In genomic region chr17:46877466-46877865, GRCh38 we compare ENCODE assay signal across 26 cellular contexts. TPM values are rescaled to one million over a fixed set of nuclear protein-coding genes. Genes with fewer than 3 reads are reported as not detected.
DNase-seq lines count a peak whose midpoint lies in the region; ATAC-seq, FAIRE-seq and TF ChIP-seq lines count a peak whose summit lies in the region.
"Had no signal": no experiment of that assay in that cellular context is flagged by ENCODE, and none has a peak within 500 bp of the region (broad histone marks: within the 10 kb centered on the region; RNA-seq: fewer than 3 reads in every experiment).

No MANE protein-coding gene starts in this region.

- 0 out of 20 replicates have a peak overlapping the region, but pooled peaks of 1 of the 10 experiments have one; percentile 14 for H3K4me3 ChIP-seq in BLaER1 treated with 17β-estradiol and CSF1 and Interleukin-3, amounts not matched to agents 10 nM and 100 nM
- no peak overlapping the region for H3K4me3 ChIP-seq in CD8-positive, alpha-beta T cell (ENCODE audit: low read depth, low read length)
- no peak overlapping the region for H3K4me3 ChIP-seq in H7 (ENCODE audit: insufficient read depth, low read depth, low read length)
- H3K4me3 ChIP-seq: cardiac muscle cell, dorsolateral prefrontal cortex, gastrocnemius medialis, GM23248, prostate gland, transverse colon had no signal

- no peak for TF ChIP-seq CTCF in CD8-positive, alpha-beta T cell (IDR thresholded peaks at IDR 0.05)

- no peaks in the 10 kb centered on the region for H3K27me3 Mint-ChIP-seq in CD8-positive, alpha-beta T cell (ENCODE audit: low read depth)
- peaks cover 1% of the 10 kb centered on the region for H3K27me3 Mint-ChIP-seq in activated naive CD8-positive, alpha-beta T cell treated with anti-CD3 and anti-CD28 coated beads, Interleukin-2, amount 10 ng/mL, durations not matched to agents 7 days and 5 days
- no peaks in the 10 kb centered on the region for H3K27me3 Mint-ChIP-seq in activated T-helper 2 cell treated with anti-CD3 and anti-CD28 coated beads, Interferon-gamma antibody, Interleukin-2, Interleukin-4, amounts not matched to agents 10 μg/mL and 5 μg/mL and 100 μg/mL, durations not matched to agents 14 hours and 24 hours and 36 hours (ENCODE audit: low read depth)
- H3K27me3 Mint-ChIP-seq: T-cell had no signal

- no peaks in the 10 kb centered on the region for H3K36me3 ChIP-seq in BLaER1 treated with 17β-estradiol and CSF1 and Interleukin-3, amounts not matched to agents 10 nM and 100 nM
- H3K36me3 ChIP-seq in CD8-positive, alpha-beta T cell (ENCODE audit: insufficient read depth, low read length): no peaks in the 10 kb centered on the region
- no peaks in the 10 kb centered on the region; the same call in 1 of the 2 replicates for H3K36me3 ChIP-seq in H7 (replicated peaks; ENCODE audit: control insufficient read depth, insufficient read depth, low read length)
- H3K36me3 ChIP-seq: cardiac muscle cell, gastrocnemius medialis, prostate gland, transverse colon had no signal

- H3K4me2 ChIP-seq in BLaER1 treated with 17β-estradiol and CSF1 and Interleukin-3, amounts not matched to agents 10 nM and 100 nM: peak overlapping the region; percentile 37 to 97 (median 71)
- H3K4me2 ChIP-seq: KMS-11 had no signal

- peak overlapping the region in 4 of 11 experiments; percentile 4 to 58 (median 47); a peak in 5 of 22 replicates for H3K9ac ChIP-seq in BLaER1 treated with 17β-estradiol and CSF1 and Interleukin-3, amounts not matched to agents 10 nM and 100 nM
- H3K9ac ChIP-seq: GM23248, KMS-11 had no signal

- no peaks in the 10 kb centered on the region for H3K9me3 ChIP-seq in BLaER1 treated with 17β-estradiol and CSF1 and Interleukin-3, amounts not matched to agents 10 nM and 100 nM (replicated peaks in 1 of 11)
- no peaks in the 10 kb centered on the region for H3K9me3 ChIP-seq in CD8-positive, alpha-beta T cell (ENCODE audit: low read length)
- H3K9me3 ChIP-seq: gastrocnemius medialis, prostate gland, transverse colon had no signal

- peak overlapping the region in 4 of 11 experiments; percentile 41 to 75 (median 58); a peak in 6 of 22 replicates for H3K27ac ChIP-seq in BLaER1 treated with 17β-estradiol and CSF1 and Interleukin-3, amounts not matched to agents 10 nM and 100 nM
- H3K27ac ChIP-seq in CD8-positive, alpha-beta T cell (ENCODE audit: low read depth, low read length): no peak overlapping the region
- H3K27ac ChIP-seq: cardiac muscle cell, gastrocnemius medialis, GM23248, KMS-11, prostate gland, transverse colon had no signal

- peaks cover 44 to 68% (median 53%) of the 10 kb centered on the region in 10 experiments for H3K4me1 ChIP-seq in BLaER1 treated with 17β-estradiol and CSF1 and Interleukin-3, amounts not matched to agents 10 nM and 100 nM
- H3K4me1 ChIP-seq in CD8-positive, alpha-beta T cell (ENCODE audit: insufficient read depth, low read length): peaks cover 11% of the 10 kb centered on the region
- H3K4me1 ChIP-seq: gastrocnemius medialis, prostate gland, transverse colon had no signal

- CTCF ChIA-PET in CD8-positive, alpha-beta T cell (lab: Charles Lee): no interaction called here

- no peaks in the 10 kb centered on the region; a peak in 1 of 22 replicates for H4K20me1 ChIP-seq in BLaER1 treated with 17β-estradiol and CSF1 and Interleukin-3, amounts not matched to agents 10 nM and 100 nM

- H3K9me3 Mint-ChIP-seq in CD8-positive, alpha-beta T cell: no peaks in the 10 kb centered on the region
- no peaks in the 10 kb centered on the region for H3K9me3 Mint-ChIP-seq in activated naive CD8-positive, alpha-beta T cell treated with anti-CD3 and anti-CD28 coated beads, Interleukin-2, amount 10 ng/mL, durations not matched to agents 7 days and 5 days
- no peaks in the 10 kb centered on the region for H3K9me3 Mint-ChIP-seq in activated T-helper 2 cell treated with anti-CD3 and anti-CD28 coated beads, Interferon-gamma antibody, Interleukin-2, Interleukin-4, amounts not matched to agents 10 μg/mL and 5 μg/mL and 100 μg/mL, durations not matched to agents 14 hours and 24 hours and 36 hours
- H3K9me3 Mint-ChIP-seq: activated T-cell treated with anti-CD3 and anti-CD28 coated beads, Interleukin-2, amount 50 U/mL, for 72 hours; nephron progenitor cell; T-cell had no signal

- no peaks in the 10 kb centered on the region for H3K36me3 Mint-ChIP-seq in CD8-positive, alpha-beta T cell
- H3K36me3 Mint-ChIP-seq in activated naive CD8-positive, alpha-beta T cell treated with anti-CD3 and anti-CD28 coated beads, Interleukin-2, amount 10 ng/mL, durations not matched to agents 7 days and 5 days: no peaks in the 10 kb centered on the region
- H3K36me3 Mint-ChIP-seq in activated T-helper 2 cell treated with anti-CD3 and anti-CD28 coated beads, Interferon-gamma antibody, Interleukin-2, Interleukin-4, amounts not matched to agents 10 μg/mL and 5 μg/mL and 100 μg/mL, durations not matched to agents 14 hours and 24 hours and 36 hours (ENCODE audit: low read depth): no peaks in the 10 kb centered on the region
- H3K36me3 Mint-ChIP-seq: T-cell had no signal

- FAIRE-seq in frontal cortex (lab: Jason Lieb, UNC): no peak
- FAIRE-seq: G401.6, GM19239 had no signal

- peak overlapping the region; percentile 79 for H3K27ac Mint-ChIP-seq in CD8-positive, alpha-beta T cell
- H3K27ac Mint-ChIP-seq in activated naive CD8-positive, alpha-beta T cell treated with anti-CD3 and anti-CD28 coated beads, Interleukin-2, amount 10 ng/mL, durations not matched to agents 7 days and 5 days: peak overlapping the region; percentile 47
- no peak overlapping the region for H3K27ac Mint-ChIP-seq in activated T-helper 2 cell treated with anti-CD3 and anti-CD28 coated beads, Interferon-gamma antibody, Interleukin-2, Interleukin-4, amounts not matched to agents 10 μg/mL and 5 μg/mL and 100 μg/mL, durations not matched to agents 14 hours and 24 hours and 36 hours
- H3K27ac Mint-ChIP-seq: activated T-cell treated with anti-CD3 and anti-CD28 coated beads, Interleukin-2, amount 50 U/mL, for 72 hours; nephron progenitor cell; T-cell had no signal

- POLR2A ChIA-PET in CD8-positive, alpha-beta T cell (lab: Charles Lee): no interaction called here
- POLR2A ChIA-PET in activated naive CD8-positive, alpha-beta T cell treated with anti-CD3 and anti-CD28 coated beads, Interleukin-2, amount 10 ng/mL, durations not matched to agents 7 days and 5 days (lab: Charles Lee): no interaction called here

- H3K4me3 Mint-ChIP-seq in CD8-positive, alpha-beta T cell: no peak overlapping the region
- no peak overlapping the region for H3K4me3 Mint-ChIP-seq in activated naive CD8-positive, alpha-beta T cell treated with anti-CD3 and anti-CD28 coated beads, Interleukin-2, amount 10 ng/mL, durations not matched to agents 7 days and 5 days
- H3K4me3 Mint-ChIP-seq in activated T-helper 2 cell treated with anti-CD3 and anti-CD28 coated beads, Interferon-gamma antibody, Interleukin-2, Interleukin-4, amounts not matched to agents 10 μg/mL and 5 μg/mL and 100 μg/mL, durations not matched to agents 14 hours and 24 hours and 36 hours (ENCODE audit: low read depth): no peak overlapping the region
- H3K4me3 Mint-ChIP-seq: activated T-cell treated with anti-CD3 and anti-CD28 coated beads, Interleukin-2, amount 50 U/mL, for 72 hours; nephron progenitor cell; T-cell had no signal

- ATAC-seq in CD8-positive, alpha-beta T cell: no peak
- peak; percentile 74 for ATAC-seq in activated naive CD8-positive, alpha-beta T cell treated with anti-CD3 and anti-CD28 coated beads, Interleukin-2, amount 10 ng/mL, durations not matched to agents 7 days and 5 days (ENCODE audit: low read depth)
- no peak for ATAC-seq in HG03460 (IDR thresholded peaks at IDR 0.05; ENCODE audit: unreplicated experiment)
- ATAC-seq: gastrocnemius medialis had no signal

- no peaks in the 10 kb centered on the region for H3K27me3 ChIP-seq in BLaER1 treated with 17β-estradiol and CSF1 and Interleukin-3, amounts not matched to agents 10 nM and 100 nM
- H3K27me3 ChIP-seq in CD8-positive, alpha-beta T cell (ENCODE audit: insufficient read depth, low read length): no peaks in the 10 kb centered on the region
- H3K27me3 ChIP-seq in H7 (ENCODE audit: control insufficient read depth, insufficient read depth, low read length): no peaks in the 10 kb centered on the region
- H3K27me3 ChIP-seq: cardiac muscle cell, dorsolateral prefrontal cortex, gastrocnemius medialis, transverse colon had no signal

- peaks cover 5% of the 10 kb centered on the region for H3K4me1 Mint-ChIP-seq in CD8-positive, alpha-beta T cell (ENCODE audit: low read depth)
- peaks cover 8% of the 10 kb centered on the region for H3K4me1 Mint-ChIP-seq in activated naive CD8-positive, alpha-beta T cell treated with anti-CD3 and anti-CD28 coated beads, Interleukin-2, amount 10 ng/mL, durations not matched to agents 7 days and 5 days
- no peaks in the 10 kb centered on the region for H3K4me1 Mint-ChIP-seq in activated T-helper 2 cell treated with anti-CD3 and anti-CD28 coated beads, Interferon-gamma antibody, Interleukin-2, Interleukin-4, amounts not matched to agents 10 μg/mL and 5 μg/mL and 100 μg/mL, durations not matched to agents 14 hours and 24 hours and 36 hours (ENCODE audit: low read depth)
- H3K4me1 Mint-ChIP-seq: nephron progenitor cell had no signal

- intact Hi-C loops in CD8-positive, alpha-beta T cell (cut with DNase I, micrococcal nuclease): no loop called here
- intact Hi-C loops in activated T-helper 2 cell treated with anti-CD3 and anti-CD28 coated beads, Interferon-gamma antibody, Interleukin-2, Interleukin-4, amounts not matched to agents 10 μg/mL and 5 μg/mL and 100 μg/mL, durations not matched to agents 14 hours and 24 hours and 36 hours (cut with micrococcal nuclease): no loop called here

- peak in 1 of 7 experiments; percentile 51 for DNase-seq in CD8-positive, alpha-beta T cell
- no peak for DNase-seq in activated naive CD8-positive, alpha-beta T cell treated with anti-CD3 and anti-CD28 coated beads, Interleukin-2, amount 10 ng/mL, durations not matched to agents 7 days and 5 days
- DNase-seq in myocyte (ENCODE audit: low read depth) (peak; percentile 30), H7 (no peak), frontal cortex (ENCODE audit: low spot score in 2 of 2) (no peak)
- DNase-seq in activated T-helper 2 cell treated with anti-CD3 and anti-CD28 coated beads, Interferon-gamma antibody, Interleukin-2, Interleukin-4, amounts not matched to agents 10 μg/mL and 5 μg/mL and 100 μg/mL, durations not matched to agents 14 hours and 24 hours and 36 hours (ENCODE audit: low spot score): no peak
- DNase-seq: activated CD4-positive, alpha-beta T cell treated with anti-CD3 and anti-CD28 coated beads, Interleukin-2, amount 50 U/mL, for 1 hour; Calu3; GM23248; kidney glomerular epithelial cell; NCI-H1092; NCI-H510A treated with DMSO at 0.1 percent for 48 hours; nephron progenitor cell; transverse colon had no signal

RNA-seq across cellular contexts. Expression of gene WNT9B, which starts 26.1 kb away (rescaled TPM):
- not detected for total RNA-seq in CD8-positive, alpha-beta T cell
- not detected for total RNA-seq in activated naive CD8-positive, alpha-beta T cell treated with anti-CD3 and anti-CD28 coated beads, Interleukin-2, amount 10 ng/mL, durations not matched to agents 7 days and 5 days
- total RNA-seq in myocyte (not detected in 2 replicates), frontal cortex (not detected)
- 0.15 TPM for polyA plus RNA-seq in myocyte (2012)
- total RNA-seq in H7 (2014; rRNA removed; shearing (Covaris generic)): 0.48 and 0.83 TPM in 2 replicates
- not detected in 2 replicates for total RNA-seq in activated T-helper 2 cell treated with anti-CD3 and anti-CD28 coated beads, Interferon-gamma antibody, Interleukin-2, Interleukin-4, amounts not matched to agents 10 μg/mL and 5 μg/mL and 100 μg/mL, durations not matched to agents 14 hours and 24 hours and 36 hours
- total RNA-seq: activated T-cell treated with anti-CD3 and anti-CD28 coated beads, Interleukin-2, amount 50 U/mL, for 72 hours; Calu3; cardiac muscle cell; epithelial cell of proximal tubule; GM23248; T-cell; transverse colon had no signal
- polyA plus RNA-seq: GM23248 had no signal

RNA-seq across cellular contexts. Expression of gene GOSR2, which starts 45.5 kb away (rescaled TPM):
- 10 to 100 TPM; 45.5 to 47.3 TPM for total RNA-seq in CD8-positive, alpha-beta T cell
- 10 to 100 TPM; 67.2 to 68.5 TPM for total RNA-seq in activated naive CD8-positive, alpha-beta T cell treated with anti-CD3 and anti-CD28 coated beads, Interleukin-2, amount 10 ng/mL, durations not matched to agents 7 days and 5 days
- 41.2 and 45.2 TPM in 2 replicates for total RNA-seq in myocyte
- 66.4 TPM for polyA plus RNA-seq in myocyte (2012)
- 23.2 and 25.9 TPM in 2 replicates for total RNA-seq in H7 (2014; rRNA removed; shearing (Covaris generic))
- total RNA-seq in frontal cortex: 53.0 TPM
- 53.9 and 60.4 TPM in 2 replicates for total RNA-seq in activated T-helper 2 cell treated with anti-CD3 and anti-CD28 coated beads, Interferon-gamma antibody, Interleukin-2, Interleukin-4, amounts not matched to agents 10 μg/mL and 5 μg/mL and 100 μg/mL, durations not matched to agents 14 hours and 24 hours and 36 hours

RNA-seq across cellular contexts. Expression of gene WNT3, which starts 59.0 kb away (rescaled TPM):
- not detected for total RNA-seq in CD8-positive, alpha-beta T cell
- not detected for total RNA-seq in activated naive CD8-positive, alpha-beta T cell treated with anti-CD3 and anti-CD28 coated beads, Interleukin-2, amount 10 ng/mL, durations not matched to agents 7 days and 5 days
- total RNA-seq in myocyte (0.86 and 1.9 TPM in 2 replicates), frontal cortex (6.1 TPM)
- 1.1 TPM for polyA plus RNA-seq in myocyte (2012)
- 29.9 and 31.9 TPM in 2 replicates for total RNA-seq in H7 (2014; rRNA removed; shearing (Covaris generic))
- total RNA-seq in activated T-helper 2 cell treated with anti-CD3 and anti-CD28 coated beads, Interferon-gamma antibody, Interleukin-2, Interleukin-4, amounts not matched to agents 10 μg/mL and 5 μg/mL and 100 μg/mL, durations not matched to agents 14 hours and 24 hours and 36 hours: 0.07 TPM in 1 of 2 replicates, not detected in the other
